Comparison of ENCODE assay signal across 9 cellular contexts in genomic region chr19:41321600-41322270, GRCh38. TPM values are rescaled to one million over a fixed set of nuclear protein-coding genes. Genes with fewer than 3 reads are reported as not detected.
DNase-seq lines count a peak whose midpoint lies in the region; ATAC-seq and TF ChIP-seq lines count a peak whose summit lies in the region.
"Had no signal": no experiment of that assay in that cellular context is flagged by ENCODE, and none has a peak within 500 bp of the region (broad histone marks: within the 10 kb centered on the region; RNA-seq: fewer than 3 reads in every experiment).

No MANE protein-coding gene starts in this region.

- H3K27me3 Mint-ChIP-seq in memory B cell = no peaks in the 10 kb centered on the region
- H3K27me3 Mint-ChIP-seq: CD4-positive, CD25-positive, alpha-beta regulatory T cell had no signal

- peak in 1 of 3 donors; percentile 37 for TF ChIP-seq CTCF in omental fat pad (IDR thresholded peaks at IDR 0.05)

- ATAC-seq in memory B cell (ENCODE audit: low read depth) (no peak), GM19023 (IDR thresholded peaks at IDR 0.05; ENCODE audit: unreplicated experiment) (no peak), omental fat pad (ENCODE audit: low FRiP score) (no peak), GM19455 (IDR thresholded peaks at IDR 0.05; ENCODE audit: unreplicated experiment) (no peak)

- H3K4me3 Mint-ChIP-seq in memory B cell = no peak overlapping the region

- H3K27ac Mint-ChIP-seq in memory B cell = peak overlapping the region; percentile 89

- DNase-seq in NCI-H146 (lab: John Stamatoyannopoulos, UW) = peak; percentile 54
- DNase-seq in NCI-H146 treated with DMSO at 0.1 percent for 48 hours (lab: John Stamatoyannopoulos, UW; ENCODE audit: unreplicated experiment) = no peak
- DNase-seq in NCI-H460 (ENCODE audit: extremely low read depth, low read depth) = peak; percentile 30
- DNase-seq in cerebellar cortex (ENCODE audit: low spot score) = peak; percentile 38
- DNase-seq in memory B cell (ENCODE audit: low spot score in 2 of 2) = no peak
- no peak for DNase-seq in omental fat pad (ENCODE audit: low spot score)
- DNase-seq: CD4-positive, CD25-positive, alpha-beta regulatory T cell had no signal

- H3K4me1 Mint-ChIP-seq in memory B cell = peaks cover 43% of the 10 kb centered on the region

- H3K9me3 Mint-ChIP-seq in memory B cell = peaks cover 1% of the 10 kb centered on the region
- H3K9me3 Mint-ChIP-seq: CD4-positive, CD25-positive, alpha-beta regulatory T cell had no signal

- H3K36me3 Mint-ChIP-seq in memory B cell = peaks cover 26% of the 10 kb centered on the region

RNA-seq across cellular contexts. Expression of gene CCDC97, which starts 11.8 kb away (rescaled TPM):
- 7.3 and 9.1 TPM in 2 replicates for total RNA-seq in NCI-H460 (2014; rRNA removed; shearing (Covaris generic))
- polyA plus RNA-seq in NCI-H460 (2014; cell fraction: nucleus; rRNA removed) = 3.4 and 8.0 TPM in 2 replicates
- total RNA-seq in omental fat pad = 10 to 100 TPM; 11.8 to 16.6 (median 13.9) TPM

RNA-seq across cellular contexts. Expression of gene TGFB1, which starts 32.0 kb away (rescaled TPM):
- total RNA-seq in NCI-H460 (2014; rRNA removed; shearing (Covaris generic)) = 4.8 and 9.4 TPM in 2 replicates
- polyA plus RNA-seq in NCI-H460 (2014; cell fraction: nucleus; rRNA removed) = 5.4 and 5.7 TPM in 2 replicates
- 10 to 100 TPM; 17.6 to 43.0 (median 25.2) TPM for total RNA-seq in omental fat pad

RNA-seq across cellular contexts. Expression of gene B9D2, which starts 42.2 kb away (rescaled TPM):
- total RNA-seq in NCI-H460 (2014; rRNA removed; shearing (Covaris generic)) = 3.1 and 3.9 TPM in 2 replicates
- polyA plus RNA-seq in NCI-H460 (2014; cell fraction: nucleus; rRNA removed) = 3.2 and 4.1 TPM in 2 replicates
- total RNA-seq in omental fat pad = 1 to 10 TPM; 3.3 to 6.8 (median 5.1) TPM

RNA-seq across cellular contexts. Expression of gene TMEM91, which starts 54.6 kb away (rescaled TPM):
- total RNA-seq in NCI-H460 (2014; rRNA removed; shearing (Covaris generic)) = 1.8 and 1.9 TPM in 2 replicates
- 0.68 and 5.1 TPM in 2 replicates for polyA plus RNA-seq in NCI-H460 (2014; cell fraction: nucleus; rRNA removed)
- 10 to 100 TPM; 12.4 to 44.3 (median 14.2) TPM for total RNA-seq in omental fat pad

RNA-seq across cellular contexts. Expression of gene HNRNPUL1, which starts 57.6 kb away (rescaled TPM):
- 80.3 and 89.5 TPM in 2 replicates for total RNA-seq in NCI-H460 (2014; rRNA removed; shearing (Covaris generic))
- 61.0 and 68.3 TPM in 2 replicates for polyA plus RNA-seq in NCI-H460 (2014; cell fraction: nucleus; rRNA removed)
- total RNA-seq in omental fat pad = 100 to 1,000 TPM in 3 of 4 donors, 10 to 100 TPM in 1; 92.5 to 173 (median 117) TPM

Comparison
In these comparisons a context has a peak if more than half of its experiments do, and no peak if none do; other contexts are left out.
1. DNase-seq: peak in NCI-H146 (single experiment), NCI-H460 (single experiment) and cerebellar cortex (single experiment); none in NCI-H146 treated with DMSO at 0.1 percent for 48 hours (single experiment), memory B cell (0 of 2) and omental fat pad (single experiment).